9 cellular contexts compared by ENCODE assay signal in genomic region chr17:6456914-6457687, GRCh38. TPM values are rescaled to one million over a fixed set of nuclear protein-coding genes. Genes with fewer than 3 reads are reported as not detected.
DNase-seq lines count a peak whose midpoint lies in the region; ATAC-seq and TF ChIP-seq lines count a peak whose summit lies in the region.
"Had no signal": no experiment of that assay in that cellular context is flagged by ENCODE, and none has a peak within 500 bp of the region (broad histone marks: within the 10 kb centered on the region; RNA-seq: fewer than 3 reads in every experiment).

No MANE protein-coding gene starts in this region.

- H3K27me3 ChIP-seq in esophagus (ENCODE audit: control insufficient read depth in 1 of 2, insufficient read depth in 2 of 2, low read length in 2 of 2) = no peaks in the 10 kb centered on the region
- no peaks in the 10 kb centered on the region for H3K27me3 ChIP-seq in uterus
- H3K27me3 ChIP-seq in CD8-positive, alpha-beta T cell (ENCODE audit: insufficient read depth, low read length) = no peaks in the 10 kb centered on the region

- peaks cover 16 to 18% of the 10 kb centered on the region in 2 donors for H3K4me1 Mint-ChIP-seq in natural killer cell treated with Interleukin-12 subunit alpha and Interleukin-12 subunit beta and Interleukin-15 and Interleukin-18, amount 100 ng/mL, for 72 hours (ENCODE audit: low read depth in 2 of 2)
- peaks cover 14% of the 10 kb centered on the region for H3K4me1 Mint-ChIP-seq in CD8-positive, alpha-beta T cell (ENCODE audit: low read depth)

- H3K4me3 Mint-ChIP-seq in natural killer cell treated with Interleukin-12 subunit alpha and Interleukin-12 subunit beta and Interleukin-15 and Interleukin-18, amount 100 ng/mL, for 72 hours = peak overlapping the region; percentile 42
- no peak overlapping the region for H3K4me3 Mint-ChIP-seq in CD8-positive, alpha-beta T cell

- TF ChIP-seq CTCF in uterus (IDR thresholded peaks at IDR 0.05) = no peak
- TF ChIP-seq CTCF in CD8-positive, alpha-beta T cell (IDR thresholded peaks at IDR 0.05) = no peak

- H3K36me3 Mint-ChIP-seq in natural killer cell treated with Interleukin-12 subunit alpha and Interleukin-12 subunit beta and Interleukin-15 and Interleukin-18, amount 100 ng/mL, for 72 hours = no peaks in the 10 kb centered on the region
- H3K36me3 Mint-ChIP-seq in CD8-positive, alpha-beta T cell = no peaks in the 10 kb centered on the region

- peaks cover 5 to 12% of the 10 kb centered on the region in 2 donors for H3K27me3 Mint-ChIP-seq in natural killer cell treated with Interleukin-12 subunit alpha and Interleukin-12 subunit beta and Interleukin-15 and Interleukin-18, amount 100 ng/mL, for 72 hours
- H3K27me3 Mint-ChIP-seq in CD8-positive, alpha-beta T cell (ENCODE audit: low read depth) = no peaks in the 10 kb centered on the region

- H3K9me3 ChIP-seq in esophagus (ENCODE audit: control insufficient read depth in 2 of 2, insufficient read depth in 1 of 2, low read depth in 1 of 2, low read length in 1 of 2) = peaks cover 0 to 2% of the 10 kb centered on the region in 2 donors
- no peaks in the 10 kb centered on the region for H3K9me3 ChIP-seq in uterus
- H3K9me3 ChIP-seq in CD8-positive, alpha-beta T cell (ENCODE audit: low read length) = no peaks in the 10 kb centered on the region

- TF ChIP-seq POLR2A in uterus (IDR thresholded peaks at IDR 0.05) = no peak

- H3K27ac ChIP-seq in esophagus (ENCODE audit: low read depth in 2 of 2, low read length in 1 of 2) = peak overlapping the region; percentile 32 to 77
- no peak overlapping the region for H3K27ac ChIP-seq in uterus
- H3K27ac ChIP-seq in CD8-positive, alpha-beta T cell (ENCODE audit: low read depth, low read length) = no peak overlapping the region
- H3K27ac ChIP-seq: VCaP had no signal

- WGBS in esophagus, 2 donors = 71 to 74% methylated on average over 14 of the region's 14 CpGs

- peaks cover 0 to 13% of the 10 kb centered on the region in 2 donors for H3K36me3 ChIP-seq in esophagus (ENCODE audit: control insufficient read depth in 2 of 2, insufficient read depth in 2 of 2, low read length in 1 of 2)
- H3K36me3 ChIP-seq in uterus = no peaks in the 10 kb centered on the region
- no peaks in the 10 kb centered on the region for H3K36me3 ChIP-seq in CD8-positive, alpha-beta T cell (ENCODE audit: insufficient read depth, low read length)

- intact Hi-C loops in uterus (cut with DNase I; ENCODE audit: low total_unique reads) = no loop called here
- intact Hi-C loops in CD8-positive, alpha-beta T cell (cut with DNase I, micrococcal nuclease) = no loop called here

- peak overlapping the region in 1 of 2 donors; percentile 13 for H3K27ac Mint-ChIP-seq in natural killer cell treated with Interleukin-12 subunit alpha and Interleukin-12 subunit beta and Interleukin-15 and Interleukin-18, amount 100 ng/mL, for 72 hours
- H3K27ac Mint-ChIP-seq in CD8-positive, alpha-beta T cell = no peak overlapping the region

- no peaks in the 10 kb centered on the region for H3K9me3 Mint-ChIP-seq in natural killer cell treated with Interleukin-12 subunit alpha and Interleukin-12 subunit beta and Interleukin-15 and Interleukin-18, amount 100 ng/mL, for 72 hours
- H3K9me3 Mint-ChIP-seq in CD8-positive, alpha-beta T cell = no peaks in the 10 kb centered on the region

- POLR2A ChIA-PET in CD8-positive, alpha-beta T cell (lab: Charles Lee) = no interaction called here

- ATAC-seq in natural killer cell treated with Interleukin-12 subunit alpha and Interleukin-12 subunit beta and Interleukin-15 and Interleukin-18, amount 100 ng/mL, for 72 hours = no peak
- no peak for ATAC-seq in GM18519 (IDR thresholded peaks at IDR 0.05; ENCODE audit: low FRiP score, unreplicated experiment)
- ATAC-seq in CD8-positive, alpha-beta T cell = no peak

- H3K4me3 ChIP-seq in esophagus (ENCODE audit: low read depth in 1 of 2, low read length in 2 of 2) = no peak overlapping the region
- H3K4me3 ChIP-seq in uterus = no peak overlapping the region
- no peak overlapping the region for H3K4me3 ChIP-seq in CD8-positive, alpha-beta T cell (ENCODE audit: low read depth, low read length)

- DNase-seq in DMS53 (lab: John Stamatoyannopoulos, UW) = peak; percentile 90
- peak; percentile 77 for DNase-seq in NCI-H510A treated with DMSO at 0.1 percent for 48 hours (lab: John Stamatoyannopoulos, UW)
- DNase-seq in natural killer cell treated with Interleukin-12 subunit alpha and Interleukin-12 subunit beta and Interleukin-15 and Interleukin-18, amount 100 ng/mL, for 72 hours (ENCODE audit: low spot score) = peak; percentile 37
- no peak for DNase-seq in effector CD8-positive, alpha-beta T cell (lab: John Stamatoyannopoulos, UW)
- no peak for DNase-seq in uterus
- no peak for DNase-seq in CD8-positive, alpha-beta T cell

- H3K4me1 ChIP-seq in esophagus (ENCODE audit: control insufficient read depth in 2 of 2, insufficient read depth in 2 of 2, low read length in 1 of 2) (peaks cover 0 to 15% of the 10 kb centered on the region in 2 donors), uterus (no peaks in the 10 kb centered on the region)
- H3K4me1 ChIP-seq in CD8-positive, alpha-beta T cell (ENCODE audit: insufficient read depth, low read length) = peaks cover 5% of the 10 kb centered on the region

- CTCF ChIA-PET in CD8-positive, alpha-beta T cell (lab: Charles Lee) = interaction anchor here (1.0 kb wide), 1 partner anchor 16 kb away, joined by 5 read pairs; no protein-coding TSS in a partner anchor

RNA-seq across cellular contexts. Expression of gene PIMREG, which starts 12.8 kb away (rescaled TPM):
- 1 to 10 TPM; 1.7 to 4.0 TPM for polyA plus RNA-seq in esophagus
- 1 to 10 TPM; 3.9 to 9.2 TPM for total RNA-seq in natural killer cell treated with Interleukin-12 subunit alpha and Interleukin-12 subunit beta and Interleukin-15 and Interleukin-18, amount 100 ng/mL, for 72 hours
- total RNA-seq in uterus = 10 to 100 TPM in 1 of 4 donors, not detected in 3; 16.0 TPM
- not detected for total RNA-seq in CD8-positive, alpha-beta T cell

RNA-seq across cellular contexts. Expression of gene AIPL1, which starts 22.2 kb away (rescaled TPM):
- polyA plus RNA-seq in esophagus = not detected
- not detected for total RNA-seq in natural killer cell treated with Interleukin-12 subunit alpha and Interleukin-12 subunit beta and Interleukin-15 and Interleukin-18, amount 100 ng/mL, for 72 hours
- total RNA-seq in uterus = not detected
- not detected for total RNA-seq in CD8-positive, alpha-beta T cell

Comparison
In these comparisons a context has a peak if more than half of its experiments do, and no peak if none do; other contexts are left out.
1. DNase-seq: peak in DMS53 (single experiment), NCI-H510A treated with DMSO at 0.1 percent for 48 hours (single experiment) and natural killer cell treated with Interleukin-12 subunit alpha and Interleukin-12 subunit beta and Interleukin-15 and Interleukin-18, amount 100 ng/mL, for 72 hours (single experiment); none in effector CD8-positive, alpha-beta T cell (single experiment), uterus (0 of 2) and CD8-positive, alpha-beta T cell (0 of 7).
2. H3K27ac ChIP-seq: peak in esophagus (2 of 2); none in uterus (0 of 2) and CD8-positive, alpha-beta T cell (single experiment).